Comparison of ENCODE assay signal across 1 cellular context in the genomic region with DNA sequence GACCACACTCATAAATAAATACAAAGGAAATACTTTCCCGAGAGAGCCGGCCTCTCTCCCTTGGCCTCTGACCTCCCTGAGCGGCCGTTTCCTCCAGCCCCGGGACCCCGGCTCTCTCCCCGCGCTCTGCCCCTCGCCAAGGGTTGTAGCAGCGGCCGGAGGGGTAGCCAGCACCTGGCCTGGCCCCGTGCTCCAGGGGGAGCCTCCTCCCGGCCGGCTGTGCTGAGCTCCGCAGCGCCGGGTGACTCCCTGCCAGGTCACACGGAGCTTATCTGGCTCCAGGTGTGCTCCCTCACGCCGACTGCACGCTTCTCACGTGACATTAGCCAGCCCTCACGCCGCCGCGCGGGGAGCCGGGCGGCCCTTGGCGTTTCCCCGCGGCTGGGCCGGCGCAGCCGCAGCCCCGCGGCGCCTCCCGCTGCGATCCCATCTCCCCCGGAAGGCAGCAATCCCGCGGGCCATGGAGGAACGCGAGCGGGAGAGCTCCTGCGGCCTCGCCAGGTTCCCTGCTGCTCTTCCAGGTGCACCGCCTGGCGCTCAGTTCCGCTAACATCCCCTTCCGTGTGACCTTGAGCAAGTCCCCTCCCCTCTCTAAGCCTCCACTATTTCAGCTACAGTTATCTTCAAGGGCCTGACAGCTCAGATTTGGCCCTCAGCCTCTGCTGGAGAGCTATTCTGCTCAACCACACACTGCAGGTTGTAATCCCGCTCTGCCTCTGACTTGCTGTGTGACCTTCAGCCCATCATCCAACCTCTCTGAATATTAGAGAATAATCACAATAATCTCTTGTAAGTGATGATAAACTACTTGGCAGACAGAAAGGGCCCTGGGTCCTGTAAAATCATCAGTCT.
TF ChIP-seq lines count a peak whose summit lies in the region.

No MANE protein-coding gene starts in this region.

TF ChIP-seq in HEK293, 187 proteins besides CTCF, POLR2A, EP300 and RAD21 (continued from another document and continues in another):
- TF ChIP-seq, protein P1, sequence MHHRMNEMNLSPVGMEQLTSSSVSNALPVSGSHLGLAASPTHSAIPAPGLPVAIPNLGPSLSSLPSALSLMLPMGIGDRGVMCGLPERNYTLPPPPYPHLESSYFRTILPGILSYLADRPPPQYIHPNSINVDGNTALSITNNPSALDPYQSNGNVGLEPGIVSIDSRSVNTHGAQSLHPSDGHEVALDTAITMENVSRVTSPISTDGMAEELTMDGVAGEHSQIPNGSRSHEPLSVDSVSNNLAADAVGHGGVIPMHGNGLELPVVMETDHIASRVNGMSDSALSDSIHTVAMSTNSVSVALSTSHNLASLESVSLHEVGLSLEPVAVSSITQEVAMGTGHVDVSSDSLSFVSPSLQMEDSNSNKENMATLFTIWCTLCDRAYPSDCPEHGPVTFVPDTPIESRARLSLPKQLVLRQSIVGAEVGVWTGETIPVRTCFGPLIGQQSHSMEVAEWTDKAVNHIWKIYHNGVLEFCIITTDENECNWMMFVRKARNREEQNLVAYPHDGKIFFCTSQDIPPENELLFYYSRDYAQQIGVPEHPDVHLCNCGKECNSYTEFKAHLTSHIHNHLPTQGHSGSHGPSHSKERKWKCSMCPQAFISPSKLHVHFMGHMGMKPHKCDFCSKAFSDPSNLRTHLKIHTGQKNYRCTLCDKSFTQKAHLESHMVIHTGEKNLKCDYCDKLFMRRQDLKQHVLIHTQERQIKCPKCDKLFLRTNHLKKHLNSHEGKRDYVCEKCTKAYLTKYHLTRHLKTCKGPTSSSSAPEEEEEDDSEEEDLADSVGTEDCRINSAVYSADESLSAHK (tag by site-specific recombination; IDR thresholded peaks at IDR 0.05), result no peak
- TF ChIP-seq ZBTB21 (tag by site-specific recombination; IDR thresholded peaks at IDR 0.05) (no peak), ZNF335 (tag by site-specific recombination; conservative IDR thresholded peaks at IDR 0.05) (peak; percentile 69), ZNF16 (tag by site-specific recombination; IDR thresholded peaks at IDR 0.05; ENCODE audit: low read depth) (no peak), ZNF660 (tag by site-specific recombination; IDR thresholded peaks at IDR 0.05) (peak; percentile 52; the same call in 1 of the 2 replicates), ZNF791 (tag by site-specific recombination; IDR thresholded peaks at IDR 0.05) (no peak), ZNF514 (tag by site-specific recombination; IDR thresholded peaks at IDR 0.05) (no peak), ZNF391 (tag by site-specific recombination; IDR thresholded peaks at IDR 0.05; ENCODE audit: borderline replicate concordance, low read depth) (no peak), ZNF248 (tag by site-specific recombination; IDR thresholded peaks at IDR 0.05) (no peak), MYNN (tag by site-specific recombination; IDR thresholded peaks at IDR 0.05; ENCODE audit: borderline replicate concordance) (no peak), ZSCAN16 (tag by site-specific recombination; IDR thresholded peaks at IDR 0.05) (no peak), ZNF112 (tag by site-specific recombination; IDR thresholded peaks at IDR 0.05) (no peak), KLF1 (tag by site-specific recombination; IDR thresholded peaks at IDR 0.05) (no peak; the same call in 1 of the 2 replicates), SCRT1 (tag by site-specific recombination; IDR thresholded peaks at IDR 0.05; ENCODE audit: borderline replicate concordance) (no peak), ZNF19 (tag by site-specific recombination; IDR thresholded peaks at IDR 0.05; ENCODE audit: low read depth) (no peak), ZNF677 (tag by site-specific recombination; IDR thresholded peaks at IDR 0.05) (no peak), ZNF266 (tag by site-specific recombination; IDR thresholded peaks at IDR 0.05; ENCODE audit: low read depth) (no peak), ZNF366 (tag by site-specific recombination; conservative IDR thresholded peaks at IDR 0.05) (no peak), ZNF211 (tag by site-specific recombination; IDR thresholded peaks at IDR 0.05; ENCODE audit: low read depth) (no peak), ZNF548 (tag by site-specific recombination; IDR thresholded peaks at IDR 0.05) (no peak), ZNF184 (tag by site-specific recombination; IDR thresholded peaks at IDR 0.05) (no peak; the same call in none of the 2 replicates), ZNF544 (tag by site-specific recombination; IDR thresholded peaks at IDR 0.05) (no peak), ZNF555 (tag by site-specific recombination; conservative IDR thresholded peaks at IDR 0.05) (no peak), SCRT2 (tag by site-specific recombination; IDR thresholded peaks at IDR 0.05) (no peak), ZNF202 (tag by site-specific recombination; IDR thresholded peaks at IDR 0.05; ENCODE audit: borderline replicate concordance) (no peak), ZNF121 (tag by site-specific recombination; IDR thresholded peaks at IDR 0.05) (no peak), ZNF768 (tag by site-specific recombination; IDR thresholded peaks at IDR 0.05) (peak; percentile 100), GFI1B (tag by site-specific recombination; IDR thresholded peaks at IDR 0.05) (no peak), ZNF2 (tag by site-specific recombination; IDR thresholded peaks at IDR 0.05) (0 out of 2 replicates have a peak, but pooled peaks have one; percentile 50), ZNF596 (tag by site-specific recombination; IDR thresholded peaks at IDR 0.05) (0 out of 2 replicates have a peak, but pooled peaks have one; percentile 12), ZSCAN23 (tag by site-specific recombination; IDR thresholded peaks at IDR 0.05) (no peak), ZNF626 (tag by site-specific recombination; IDR thresholded peaks at IDR 0.05) (no peak), REPIN1 (tag by site-specific recombination; IDR thresholded peaks at IDR 0.05; ENCODE audit: low read depth) (no peak), ZNF837 (tag by site-specific recombination; IDR thresholded peaks at IDR 0.05) (no peak), ZNF707 (tag by site-specific recombination; IDR thresholded peaks at IDR 0.05) (no peak), SETDB1 (IDR thresholded peaks at IDR 0.05; ENCODE audit: insufficient read length, low read length) (no peak), ZNF146 (tag by site-specific recombination; IDR thresholded peaks at IDR 0.05) (no peak), ZNF530 (tag by site-specific recombination; IDR thresholded peaks at IDR 0.05; ENCODE audit: low read depth) (no peak)
- TF ChIP-seq, protein P2, sequence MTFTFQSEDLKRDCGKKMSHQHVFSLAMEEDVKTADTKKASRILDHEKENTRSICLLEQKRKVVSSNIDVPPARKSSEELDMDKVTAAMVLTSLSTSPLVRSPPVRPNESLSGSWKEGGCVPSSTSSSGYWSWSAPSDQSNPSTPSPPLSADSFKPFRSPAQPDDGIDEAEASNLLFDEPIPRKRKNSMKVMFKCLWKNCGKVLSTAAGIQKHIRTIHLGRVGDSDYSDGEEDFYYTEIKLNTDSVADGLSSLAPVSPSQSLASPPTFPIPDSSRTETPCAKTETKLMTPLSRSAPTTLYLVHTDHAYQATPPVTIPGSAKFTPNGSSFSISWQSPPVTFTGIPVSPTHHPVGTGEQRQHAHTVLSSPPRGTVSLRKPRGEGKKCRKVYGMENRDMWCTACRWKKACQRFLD (tag by site-specific recombination; IDR thresholded peaks at IDR 0.05), result no peak
- TF ChIP-seq, protein P3, sequence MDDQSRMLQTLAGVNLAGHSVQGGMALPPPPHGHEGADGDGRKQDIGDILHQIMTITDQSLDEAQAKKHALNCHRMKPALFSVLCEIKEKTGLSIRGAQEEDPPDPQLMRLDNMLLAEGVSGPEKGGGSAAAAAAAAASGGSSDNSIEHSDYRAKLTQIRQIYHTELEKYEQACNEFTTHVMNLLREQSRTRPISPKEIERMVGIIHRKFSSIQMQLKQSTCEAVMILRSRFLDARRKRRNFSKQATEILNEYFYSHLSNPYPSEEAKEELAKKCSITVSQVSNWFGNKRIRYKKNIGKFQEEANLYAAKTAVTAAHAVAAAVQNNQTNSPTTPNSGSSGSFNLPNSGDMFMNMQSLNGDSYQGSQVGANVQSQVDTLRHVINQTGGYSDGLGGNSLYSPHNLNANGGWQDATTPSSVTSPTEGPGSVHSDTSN (CRISPR knock-in tag; IDR thresholded peaks at IDR 0.05), result peak; percentile 35; the same call in 1 of the 2 replicates
- TF ChIP-seq, protein P4, sequence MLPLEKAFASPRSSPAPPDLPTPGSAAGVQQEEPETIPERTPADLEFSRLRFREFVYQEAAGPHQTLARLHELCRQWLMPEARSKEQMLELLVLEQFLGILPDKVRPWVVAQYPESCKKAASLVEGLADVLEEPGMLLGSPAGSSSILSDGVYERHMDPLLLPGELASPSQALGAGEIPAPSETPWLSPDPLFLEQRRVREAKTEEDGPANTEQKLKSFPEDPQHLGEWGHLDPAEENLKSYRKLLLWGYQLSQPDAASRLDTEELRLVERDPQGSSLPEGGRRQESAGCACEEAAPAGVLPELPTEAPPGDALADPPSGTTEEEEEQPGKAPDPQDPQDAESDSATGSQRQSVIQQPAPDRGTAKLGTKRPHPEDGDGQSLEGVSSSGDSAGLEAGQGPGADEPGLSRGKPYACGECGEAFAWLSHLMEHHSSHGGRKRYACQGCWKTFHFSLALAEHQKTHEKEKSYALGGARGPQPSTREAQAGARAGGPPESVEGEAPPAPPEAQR (tag by site-specific recombination; IDR thresholded peaks at IDR 0.05), result no peak
- TF ChIP-seq, protein P5, sequence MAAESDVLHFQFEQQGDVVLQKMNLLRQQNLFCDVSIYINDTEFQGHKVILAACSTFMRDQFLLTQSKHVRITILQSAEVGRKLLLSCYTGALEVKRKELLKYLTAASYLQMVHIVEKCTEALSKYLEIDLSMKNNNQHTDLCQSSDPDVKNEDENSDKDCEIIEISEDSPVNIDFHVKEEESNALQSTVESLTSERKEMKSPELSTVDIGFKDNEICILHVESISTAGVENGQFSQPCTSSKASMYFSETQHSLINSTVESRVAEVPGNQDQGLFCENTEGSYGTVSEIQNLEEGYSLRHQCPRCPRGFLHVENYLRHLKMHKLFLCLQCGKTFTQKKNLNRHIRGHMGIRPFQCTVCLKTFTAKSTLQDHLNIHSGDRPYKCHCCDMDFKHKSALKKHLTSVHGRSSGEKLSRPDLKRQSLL (tag by site-specific recombination; IDR thresholded peaks at IDR 0.05), result peak; percentile 60
- TF ChIP-seq, protein P6, sequence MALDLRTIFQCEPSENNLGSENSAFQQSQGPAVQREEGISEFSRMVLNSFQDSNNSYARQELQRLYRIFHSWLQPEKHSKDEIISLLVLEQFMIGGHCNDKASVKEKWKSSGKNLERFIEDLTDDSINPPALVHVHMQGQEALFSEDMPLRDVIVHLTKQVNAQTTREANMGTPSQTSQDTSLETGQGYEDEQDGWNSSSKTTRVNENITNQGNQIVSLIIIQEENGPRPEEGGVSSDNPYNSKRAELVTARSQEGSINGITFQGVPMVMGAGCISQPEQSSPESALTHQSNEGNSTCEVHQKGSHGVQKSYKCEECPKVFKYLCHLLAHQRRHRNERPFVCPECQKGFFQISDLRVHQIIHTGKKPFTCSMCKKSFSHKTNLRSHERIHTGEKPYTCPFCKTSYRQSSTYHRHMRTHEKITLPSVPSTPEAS (tag by site-specific recombination; IDR thresholded peaks at IDR 0.05), result no peak
- TF ChIP-seq, protein P7, sequence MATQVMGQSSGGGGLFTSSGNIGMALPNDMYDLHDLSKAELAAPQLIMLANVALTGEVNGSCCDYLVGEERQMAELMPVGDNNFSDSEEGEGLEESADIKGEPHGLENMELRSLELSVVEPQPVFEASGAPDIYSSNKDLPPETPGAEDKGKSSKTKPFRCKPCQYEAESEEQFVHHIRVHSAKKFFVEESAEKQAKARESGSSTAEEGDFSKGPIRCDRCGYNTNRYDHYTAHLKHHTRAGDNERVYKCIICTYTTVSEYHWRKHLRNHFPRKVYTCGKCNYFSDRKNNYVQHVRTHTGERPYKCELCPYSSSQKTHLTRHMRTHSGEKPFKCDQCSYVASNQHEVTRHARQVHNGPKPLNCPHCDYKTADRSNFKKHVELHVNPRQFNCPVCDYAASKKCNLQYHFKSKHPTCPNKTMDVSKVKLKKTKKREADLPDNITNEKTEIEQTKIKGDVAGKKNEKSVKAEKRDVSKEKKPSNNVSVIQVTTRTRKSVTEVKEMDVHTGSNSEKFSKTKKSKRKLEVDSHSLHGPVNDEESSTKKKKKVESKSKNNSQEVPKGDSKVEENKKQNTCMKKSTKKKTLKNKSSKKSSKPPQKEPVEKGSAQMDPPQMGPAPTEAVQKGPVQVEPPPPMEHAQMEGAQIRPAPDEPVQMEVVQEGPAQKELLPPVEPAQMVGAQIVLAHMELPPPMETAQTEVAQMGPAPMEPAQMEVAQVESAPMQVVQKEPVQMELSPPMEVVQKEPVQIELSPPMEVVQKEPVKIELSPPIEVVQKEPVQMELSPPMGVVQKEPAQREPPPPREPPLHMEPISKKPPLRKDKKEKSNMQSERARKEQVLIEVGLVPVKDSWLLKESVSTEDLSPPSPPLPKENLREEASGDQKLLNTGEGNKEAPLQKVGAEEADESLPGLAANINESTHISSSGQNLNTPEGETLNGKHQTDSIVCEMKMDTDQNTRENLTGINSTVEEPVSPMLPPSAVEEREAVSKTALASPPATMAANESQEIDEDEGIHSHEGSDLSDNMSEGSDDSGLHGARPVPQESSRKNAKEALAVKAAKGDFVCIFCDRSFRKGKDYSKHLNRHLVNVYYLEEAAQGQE (tag by site-specific recombination; IDR thresholded peaks at IDR 0.05), result peak; percentile 26; the same call in 1 of the 2 replicates
- TF ChIP-seq, protein P8, sequence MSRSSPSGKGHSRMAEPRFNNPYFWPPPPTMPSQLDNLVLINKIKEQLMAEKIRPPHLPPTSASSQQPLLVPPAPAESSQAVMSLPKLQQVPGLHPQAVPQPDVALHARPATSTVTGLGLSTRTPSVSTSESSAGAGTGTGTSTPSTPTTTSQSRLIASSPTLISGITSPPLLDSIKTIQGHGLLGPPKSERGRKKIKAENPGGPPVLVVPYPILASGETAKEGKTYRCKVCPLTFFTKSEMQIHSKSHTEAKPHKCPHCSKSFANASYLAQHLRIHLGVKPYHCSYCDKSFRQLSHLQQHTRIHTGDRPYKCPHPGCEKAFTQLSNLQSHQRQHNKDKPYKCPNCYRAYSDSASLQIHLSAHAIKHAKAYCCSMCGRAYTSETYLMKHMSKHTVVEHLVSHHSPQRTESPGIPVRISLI (tag by site-specific recombination; IDR thresholded peaks at IDR 0.05), result no peak
- TF ChIP-seq, protein P9, sequence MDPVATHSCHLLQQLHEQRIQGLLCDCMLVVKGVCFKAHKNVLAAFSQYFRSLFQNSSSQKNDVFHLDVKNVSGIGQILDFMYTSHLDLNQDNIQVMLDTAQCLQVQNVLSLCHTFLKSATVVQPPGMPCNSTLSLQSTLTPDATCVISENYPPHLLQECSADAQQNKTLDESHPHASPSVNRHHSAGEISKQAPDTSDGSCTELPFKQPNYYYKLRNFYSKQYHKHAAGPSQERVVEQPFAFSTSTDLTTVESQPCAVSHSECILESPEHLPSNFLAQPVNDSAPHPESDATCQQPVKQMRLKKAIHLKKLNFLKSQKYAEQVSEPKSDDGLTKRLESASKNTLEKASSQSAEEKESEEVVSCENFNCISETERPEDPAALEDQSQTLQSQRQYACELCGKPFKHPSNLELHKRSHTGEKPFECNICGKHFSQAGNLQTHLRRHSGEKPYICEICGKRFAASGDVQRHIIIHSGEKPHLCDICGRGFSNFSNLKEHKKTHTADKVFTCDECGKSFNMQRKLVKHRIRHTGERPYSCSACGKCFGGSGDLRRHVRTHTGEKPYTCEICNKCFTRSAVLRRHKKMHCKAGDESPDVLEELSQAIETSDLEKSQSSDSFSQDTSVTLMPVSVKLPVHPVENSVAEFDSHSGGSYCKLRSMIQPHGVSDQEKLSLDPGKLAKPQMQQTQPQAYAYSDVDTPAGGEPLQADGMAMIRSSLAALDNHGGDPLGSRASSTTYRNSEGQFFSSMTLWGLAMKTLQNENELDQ (tag by site-specific recombination; IDR thresholded peaks at IDR 0.05; ENCODE audit: low read depth), result no peak
